Comparison of ENCODE assay signal across 1 cellular context in genomic region chr2:57906152-57906732, GRCh38.
A peak's percentile ranks its signal among the peaks of the same experiment; 100 is the strongest.
TF ChIP-seq lines count a peak whose summit lies in the region.

No MANE protein-coding gene starts in this region.

TF ChIP-seq in GM12878, 131 proteins besides CTCF, POLR2A, EP300 and RAD21 (continued from another document):
- no peak for TF ChIP-seq USF2 (IDR thresholded peaks at IDR 0.05; ENCODE audit: borderline replicate concordance, low read depth, low read length)
- no peak for TF ChIP-seq MYB (IDR thresholded peaks at IDR 0.05; ENCODE audit: borderline replicate concordance, low read depth, low read length)
- no peak for TF ChIP-seq ETV6 (conservative IDR thresholded peaks at IDR 0.05 in 1 of 2, IDR thresholded peaks at IDR 0.05 in 1 of 2; ENCODE audit: borderline replicate concordance in 1 of 2, low read depth in 1 of 2)
- no peak for TF ChIP-seq STAT1 (conservative IDR thresholded peaks at IDR 0.05)
- TF ChIP-seq POU2F2 (IDR thresholded peaks at IDR 0.05; ENCODE audit: borderline replicate concordance, low read depth, low read length): no peak
- no peak for TF ChIP-seq HDGF (IDR thresholded peaks at IDR 0.05)
- no peak for TF ChIP-seq TCF7 (IDR thresholded peaks at IDR 0.05; ENCODE audit: borderline replicate concordance)
- TF ChIP-seq IRF4 (IDR thresholded peaks at IDR 0.05; ENCODE audit: low read depth, low read length): no peak
- TF ChIP-seq GABPA (IDR thresholded peaks at IDR 0.05; ENCODE audit: low read depth): no peak
- peak; percentile 90 for TF ChIP-seq SMC3 (IDR thresholded peaks at IDR 0.05; ENCODE audit: borderline replicate concordance, low read length)
- no peak for TF ChIP-seq SREBF2 (IDR thresholded peaks at IDR 0.05; ENCODE audit: low read length)
- no peak for TF ChIP-seq NRF1 (conservative IDR thresholded peaks at IDR 0.05; ENCODE audit: low read depth, low read length)
- no peak for TF ChIP-seq ATF7 (IDR thresholded peaks at IDR 0.05; ENCODE audit: low read depth)
- no peak for TF ChIP-seq NR2C2 (IDR thresholded peaks at IDR 0.05; ENCODE audit: borderline replicate concordance, control insufficient read depth, insufficient read length, low read depth)
- TF ChIP-seq ZNF274 (IDR thresholded peaks at IDR 0.05; ENCODE audit: insufficient read depth, insufficient read length): no peak
- TF ChIP-seq TCF12 (IDR thresholded peaks at IDR 0.05; ENCODE audit: low read depth, low read length): no peak
- TF ChIP-seq NBN (IDR thresholded peaks at IDR 0.05): 0 out of 2 replicates have a peak, but pooled peaks have one; percentile 39
- TF ChIP-seq MTA2 (IDR thresholded peaks at IDR 0.05; ENCODE audit: low read depth): no peak; the same call in 1 of the 2 replicates
- TF ChIP-seq IKZF1 (conservative IDR thresholded peaks at IDR 0.05): no peak
- no peak for TF ChIP-seq JUNB (IDR thresholded peaks at IDR 0.05)
- TF ChIP-seq YY1 (IDR thresholded peaks at IDR 0.05; ENCODE audit: low read depth, low read length): peak; percentile 36; the same call in 1 of the 2 replicates
- no peak for TF ChIP-seq ZZZ3 (IDR thresholded peaks at IDR 0.05; ENCODE audit: control insufficient read depth, insufficient read length, low read depth)
- no peak for TF ChIP-seq ASH2L (IDR thresholded peaks at IDR 0.05; ENCODE audit: borderline replicate concordance, low read depth)
- no peak for TF ChIP-seq MXI1 (IDR thresholded peaks at IDR 0.05; ENCODE audit: low read depth, low read length)
- TF ChIP-seq SPI1 (IDR thresholded peaks at IDR 0.05; ENCODE audit: borderline replicate concordance, insufficient read depth, low read depth, low read length): no peak
- no peak for TF ChIP-seq EGR1 (IDR thresholded peaks at IDR 0.05; ENCODE audit: borderline replicate concordance in 1 of 2, low read depth in 2 of 2, low read length in 2 of 2)
- TF ChIP-seq E4F1 (IDR thresholded peaks at IDR 0.05; ENCODE audit: borderline replicate concordance, partially characterized antibody): no peak
- no peak for TF ChIP-seq CBFB (IDR thresholded peaks at IDR 0.05; ENCODE audit: low read depth)
- no peak for TF ChIP-seq RBBP5 (conservative IDR thresholded peaks at IDR 0.05)
- no peak for TF ChIP-seq ZNF207 (IDR thresholded peaks at IDR 0.05; ENCODE audit: borderline replicate concordance)
- TF ChIP-seq KDM1A (IDR thresholded peaks at IDR 0.05; ENCODE audit: borderline replicate concordance): no peak
- TF ChIP-seq LARP7 (IDR thresholded peaks at IDR 0.05): no peak
- 0 out of 4 replicates have a peak, but pooled peaks of 1 of the 2 experiments have one; percentile 29 for TF ChIP-seq BHLHE40 (IDR thresholded peaks at IDR 0.05; ENCODE audit: borderline replicate concordance in 1 of 2, low read depth in 2 of 2, low read length in 1 of 2)
- TF ChIP-seq ZNF24 (IDR thresholded peaks at IDR 0.05): no peak
- no peak for TF ChIP-seq ATF2 (IDR thresholded peaks at IDR 0.05; ENCODE audit: low read length)
- no peak for TF ChIP-seq BRCA1 (IDR thresholded peaks at IDR 0.05; ENCODE audit: low read depth, low read length)
- TF ChIP-seq HDAC6 (IDR thresholded peaks at IDR 0.05; ENCODE audit: unreplicated experiment): no peak
- no peak for TF ChIP-seq CUX1 (IDR thresholded peaks at IDR 0.05; ENCODE audit: insufficient replicate concordance, low read depth, low read length)
- TF ChIP-seq SKIL (IDR thresholded peaks at IDR 0.05; ENCODE audit: low read depth, poor library complexity, severe bottlenecking): peak; percentile 73
- peak; percentile 10; the same call in 1 of the 2 replicates for TF ChIP-seq RUNX3 (IDR thresholded peaks at IDR 0.05; ENCODE audit: low read length)
- TF ChIP-seq PRDM15 (CRISPR knock-in tag; IDR thresholded peaks at IDR 0.05): no peak
